ENCODE assay signal across 32 cellular contexts in the genomic region with DNA sequence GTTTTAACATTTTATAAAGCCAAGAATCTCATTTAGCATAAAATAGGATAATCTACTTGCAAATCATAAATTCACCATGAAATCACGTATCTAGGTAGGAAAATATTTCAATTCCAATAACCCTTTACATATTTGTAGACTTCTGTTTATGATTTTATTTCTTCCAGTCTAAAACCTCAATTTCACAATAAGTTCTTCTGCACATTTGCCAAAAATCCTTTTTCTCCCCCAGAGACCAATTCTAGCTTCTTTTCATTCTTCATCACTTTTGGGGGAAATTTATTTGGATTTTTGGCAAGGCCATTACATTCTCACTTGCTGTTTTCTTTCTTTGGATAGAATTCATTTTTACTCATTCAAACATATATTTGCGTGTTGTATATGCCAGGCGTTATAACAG.
"Had no signal": no experiment of that assay in that cellular context is flagged by ENCODE, and none has a peak within 500 bp of the region (broad histone marks: within the 10 kb centered on the region; RNA-seq: fewer than 3 reads in every experiment).

No MANE protein-coding gene starts in this region.

- H3K36me3 ChIP-seq: adrenal gland, ascending aorta, colonic mucosa, left lung, neutrophil, transverse colon, vagina had no signal

- H2AFZ ChIP-seq: hepatocyte had no signal

- H3K9me3 Mint-ChIP-seq: activated T-cell treated with anti-CD3 and anti-CD28 coated beads, Interleukin-2, amount 50 U/mL, for 24 hours; activated T-helper 17 cell treated with anti-CD3 and anti-CD28 coated beads, Interleukin-2, amount 50 U/mL, for 72 hours; effector memory CD8-positive, alpha-beta T cell; natural killer cell treated with Interleukin-12 subunit alpha and Interleukin-12 subunit beta and Interleukin-15 and Interleukin-18, amount 100 ng/mL, for 72 hours; T-helper 1 cell treated with Interleukin-12 subunit alpha and Interleukin-12 subunit beta and Interleukin-4 antibody, amounts not matched to agents 30 μg/mL and 1 μg/mL, for 36 hours had no signal

- H3K27me3 Mint-ChIP-seq: activated T-cell treated with anti-CD3 and anti-CD28 coated beads, Interleukin-2, amount 50 U/mL, for 24 hours; activated T-helper 17 cell treated with anti-CD3 and anti-CD28 coated beads, Interleukin-2, amount 50 U/mL, for 72 hours had no signal

- H3K27ac Mint-ChIP-seq: activated naive CD4-positive, alpha-beta T cell treated with anti-CD3 and anti-CD28 coated beads, Interleukin-2, amount 50 U/mL, for 72 hours; activated T-cell treated with anti-CD3 and anti-CD28 coated beads, Interleukin-2, amount 50 U/mL, for 24 hours; activated T-helper 17 cell treated with anti-CD3 and anti-CD28 coated beads, Interleukin-2, amount 50 U/mL, for 72 hours; immature natural killer cell; natural killer cell treated with Interleukin-12 subunit alpha and Interleukin-12 subunit beta and Interleukin-15 and Interleukin-18, amount 100 ng/mL, for 72 hours; stimulated activated memory B cell treated with anti-CD40 and anti-IgM and Interleukin-4, amounts not matched to agents 10 μg/mL and 1 μg/mL and 100 μg/mL, for 72 hours; T-helper 1 cell treated with Interleukin-12 subunit alpha and Interleukin-12 subunit beta and Interleukin-4 antibody, amounts not matched to agents 30 μg/mL and 1 μg/mL, for 36 hours; WTC11 had no signal

- H3K27me3 ChIP-seq: adrenal gland, ascending aorta, colonic mucosa, dorsolateral prefrontal cortex, foreskin keratinocyte, hepatocyte, left lung, neutrophil, pancreas, stomach, transverse colon, vagina had no signal

- H3K4me1 Mint-ChIP-seq: activated T-helper 17 cell treated with anti-CD3 and anti-CD28 coated beads, Interleukin-2, amount 50 U/mL, for 72 hours; stimulated activated memory B cell treated with anti-CD40 and anti-IgM and Interleukin-4, amounts not matched to agents 10 μg/mL and 1 μg/mL and 100 μg/mL, for 72 hours had no signal

- H3K4me3 ChIP-seq: adrenal gland, ascending aorta, colonic mucosa, dorsolateral prefrontal cortex, hepatocyte, left lung, pancreas, psoas muscle, smooth muscle cell, stomach, transverse colon, vagina had no signal

- H3K4me2 ChIP-seq: hepatocyte had no signal

- H3K36me3 Mint-ChIP-seq: activated naive CD4-positive, alpha-beta T cell treated with anti-CD3 and anti-CD28 coated beads, Interleukin-2, amount 50 U/mL, for 72 hours had no signal

- H3K4me3 Mint-ChIP-seq: activated T-cell treated with anti-CD3 and anti-CD28 coated beads, Interleukin-2, amount 50 U/mL, for 24 hours; activated T-helper 17 cell treated with anti-CD3 and anti-CD28 coated beads, Interleukin-2, amount 50 U/mL, for 72 hours; effector memory CD8-positive, alpha-beta T cell; immature natural killer cell; natural killer cell treated with Interleukin-12 subunit alpha and Interleukin-12 subunit beta and Interleukin-15 and Interleukin-18, amount 100 ng/mL, for 72 hours; stimulated activated memory B cell treated with anti-CD40 and anti-IgM and Interleukin-4, amounts not matched to agents 10 μg/mL and 1 μg/mL and 100 μg/mL, for 72 hours; T-helper 1 cell treated with Interleukin-12 subunit alpha and Interleukin-12 subunit beta and Interleukin-4 antibody, amounts not matched to agents 30 μg/mL and 1 μg/mL, for 36 hours; WTC11 had no signal

- H3K9me3 ChIP-seq: adrenal gland, ascending aorta, colonic mucosa, left lung, neutrophil, pancreas, psoas muscle, stomach, transverse colon, vagina had no signal

- DNase-seq: activated CD4-positive, alpha-beta T cell treated with anti-CD3 and anti-CD28 coated beads, Interleukin-2, amount 50 U/mL, for 4 hours; activated CD8-positive, alpha-beta memory T cell treated with anti-CD3 and anti-CD28 coated beads for 24 hours; activated CD8-positive, alpha-beta memory T cell treated with anti-CD3 and anti-CD28 coated beads, Interleukin-2, amount 50 U/mL, for 4 hours; activated T-cell treated with anti-CD3 and anti-CD28 coated beads, Interleukin-2, amount 50 U/mL, for 24 hours; adrenal gland; colonic mucosa; dorsolateral prefrontal cortex; effector memory CD8-positive, alpha-beta T cell; foreskin keratinocyte; glutamatergic neuron; immature natural killer cell; kidney glomerular epithelial cell; left lung; mammary epithelial cell; pancreas; psoas muscle; right cardiac atrium; stimulated activated CD4-positive, alpha-beta T cell treated with anti-CD3 and anti-CD28 coated beads, Interleukin-15, amount 100 ng/mL, for 24 hours; stomach; T1000; transverse colon had no signal

- H3K27ac ChIP-seq: adrenal gland, ascending aorta, colonic mucosa, dorsolateral prefrontal cortex, foreskin keratinocyte, hepatocyte, left lung, neutrophil, pancreas, psoas muscle, stomach, transverse colon, vagina had no signal
